In the genomic region with DNA sequence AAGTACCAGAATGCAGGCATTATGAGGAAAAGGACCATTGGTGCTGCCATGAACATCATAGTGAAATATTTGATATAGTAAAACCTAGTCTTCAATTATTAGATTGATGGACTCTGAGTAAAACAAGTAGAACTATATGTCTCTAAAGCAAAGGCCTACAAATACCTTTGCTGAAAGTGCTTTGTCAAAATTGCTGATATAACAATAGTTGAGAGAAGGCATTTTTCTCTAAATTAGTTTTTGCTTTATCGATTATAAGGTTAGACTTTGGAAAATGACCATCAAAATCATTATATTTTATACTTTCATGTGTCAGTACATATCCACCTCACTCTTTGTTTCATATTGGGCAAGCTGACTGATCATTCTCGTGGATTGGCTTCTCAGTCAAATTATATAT, we compare ENCODE assay signal across 21 cellular contexts.
DNase-seq lines count a peak whose midpoint lies in the region; ATAC-seq, FAIRE-seq and TF ChIP-seq lines count a peak whose summit lies in the region.
"Had no signal": no experiment of that assay in that cellular context is flagged by ENCODE, and none has a peak within 500 bp of the region (broad histone marks: within the 10 kb centered on the region; RNA-seq: fewer than 3 reads in every experiment).

No MANE protein-coding gene starts in this region.

- H2BK5ac ChIP-seq in IMR-90 (ENCODE audit: low read depth, low read length, poor library complexity, severe bottlenecking): no peak overlapping the region

- H3K4me1 ChIP-seq in A549 (no peaks in the 10 kb centered on the region), IMR-90 (ENCODE audit: control insufficient read depth, insufficient read depth, low read length) (no peaks in the 10 kb centered on the region)
- H3K4me1 ChIP-seq: BLaER1 treated with 17β-estradiol and CSF1 and Interleukin-3, amounts not matched to agents 10 nM and 100 nM; Caco-2 had no signal

- no peaks in the 10 kb centered on the region for H3K9me2 ChIP-seq in neural cell (ENCODE audit: insufficient read depth, low read length)

- no peak overlapping the region for H2BK20ac ChIP-seq in IMR-90 (ENCODE audit: low read depth, low read length)

- POLR2A ChIA-PET in A549 (lab: Yijun Ruan, JAX) (no interaction called here), IMR-90 (lab: Charles Lee; ENCODE audit: unreplicated experiment) (no interaction called here)

- H3K4me3 Mint-ChIP-seq in stimulated activated memory B cell treated with anti-CD40 and anti-IgM and Interleukin-4, amounts not matched to agents 10 μg/mL and 1 μg/mL and 100 μg/mL, for 72 hours: no peak overlapping the region
- H3K4me3 Mint-ChIP-seq: B cell; CD4-positive, alpha-beta T cell; CD8-positive, alpha-beta T cell had no signal

- H3K79me2 ChIP-seq in neural cell (replicated peaks; ENCODE audit: insufficient read depth, low read length): no peaks in the 10 kb centered on the region

- H2BK120ac ChIP-seq in IMR-90 (ENCODE audit: low read depth, low read length): no peak overlapping the region

- DNase-seq in A549 (ENCODE audit: low read depth in 1 of 2, low spot score in 1 of 2) (no peak), IMR-90 (no peak), mucosa of gallbladder (ENCODE audit: low spot score) (no peak)
- DNase-seq: 8988T; AML-193; Caco-2; Calu3; CD4-positive, alpha-beta T cell; CD8-positive, alpha-beta T cell; DMS79 treated with DMSO at 0.1 percent for 48 hours; GF-D8 had no signal

- no peaks in the 10 kb centered on the region for H3K27me3 Mint-ChIP-seq in stimulated activated memory B cell treated with anti-CD40 and anti-IgM and Interleukin-4, amounts not matched to agents 10 μg/mL and 1 μg/mL and 100 μg/mL, for 72 hours
- H3K27me3 Mint-ChIP-seq: B cell; CD4-positive, alpha-beta T cell had no signal

- H3K4me2 ChIP-seq in A549 (no peak overlapping the region), IMR-90 (ENCODE audit: low read depth, low read length) (no peak overlapping the region), neural cell (ENCODE audit: low read length) (no peak overlapping the region)
- H3K4me2 ChIP-seq: BLaER1 treated with 17β-estradiol and CSF1 and Interleukin-3, amounts not matched to agents 10 nM and 100 nM had no signal

- TF ChIP-seq POLR2A in A549 (IDR thresholded peaks at IDR 0.05; ENCODE audit: low read length): no peak
- no peak for TF ChIP-seq POLR2A in IMR-90 (IDR thresholded peaks at IDR 0.05; ENCODE audit: low read depth, low read length)

- no peaks in the 10 kb centered on the region for H3K36me3 Mint-ChIP-seq in stimulated activated memory B cell treated with anti-CD40 and anti-IgM and Interleukin-4, amounts not matched to agents 10 μg/mL and 1 μg/mL and 100 μg/mL, for 72 hours
- H3K36me3 Mint-ChIP-seq: CD8-positive, alpha-beta T cell had no signal

- TF ChIP-seq CTCF in A549 (IDR thresholded peaks at IDR 0.05): no peak
- TF ChIP-seq CTCF in IMR-90 (conservative IDR thresholded peaks at IDR 0.05; ENCODE audit: low read depth, low read length): no peak
- TF ChIP-seq CTCF in neural cell (IDR thresholded peaks at IDR 0.05; ENCODE audit: poor library complexity, severe bottlenecking): no peak

- CTCF ChIA-PET in A549 (lab: Yijun Ruan, JAX) (no interaction called here), IMR-90 (lab: Yijun Ruan, JAX) (no interaction called here)

- no peak overlapping the region for H2AFZ ChIP-seq in IMR-90 (replicated peaks; ENCODE audit: low read length, poor library complexity)
- H2AFZ ChIP-seq in neural cell (ENCODE audit: low read depth, low read length): no peak overlapping the region

- no peak overlapping the region for H3K27ac Mint-ChIP-seq in stimulated activated memory B cell treated with anti-CD40 and anti-IgM and Interleukin-4, amounts not matched to agents 10 μg/mL and 1 μg/mL and 100 μg/mL, for 72 hours
- H3K27ac Mint-ChIP-seq: B cell; CD4-positive, alpha-beta T cell; CD8-positive, alpha-beta T cell had no signal

- no peaks in the 10 kb centered on the region for H3F3A ChIP-seq in neural cell (ENCODE audit: insufficient read depth, low read length, poor library complexity, severe bottlenecking)

- no TSS peak for BruUV-seq in IMR-90 (replicated peaks; lab: Mats Ljungman, UMichigan)

- TF ChIP-seq EP300 in A549 (IDR thresholded peaks at IDR 0.05) (no peak), neural cell (conservative IDR thresholded peaks at IDR 0.05; ENCODE audit: poor library complexity, severe bottlenecking) (no peak)

- no peak for FAIRE-seq in A549 (lab: Jason Lieb, UNC)
- FAIRE-seq: A204.1, D721Med, G401.6, GM12891, GM19239 had no signal

- H3K27me3 ChIP-seq in IMR-90 (ENCODE audit: control insufficient read depth, insufficient read depth, low read length) (no peaks in the 10 kb centered on the region), neural cell (ENCODE audit: insufficient read depth, low read depth, low read length) (no peaks in the 10 kb centered on the region)
- H3K27me3 ChIP-seq: BLaER1 treated with 17β-estradiol and CSF1 and Interleukin-3, amounts not matched to agents 10 nM and 100 nM had no signal

- H3K4me1 Mint-ChIP-seq in stimulated activated memory B cell treated with anti-CD40 and anti-IgM and Interleukin-4, amounts not matched to agents 10 μg/mL and 1 μg/mL and 100 μg/mL, for 72 hours: no peaks in the 10 kb centered on the region

- intact Hi-C loops in IMR-90 (cut with micrococcal nuclease): no loop called here

- no peak overlapping the region for H3K56ac ChIP-seq in IMR-90 (ENCODE audit: extremely low read depth, insufficient read depth, low read length)

- no peak overlapping the region for H3K14ac ChIP-seq in IMR-90 (replicated peaks; ENCODE audit: low read depth, low read length)

- H3K36me3 ChIP-seq in IMR-90 (ENCODE audit: control insufficient read depth, insufficient read depth, low read length) (no peaks in the 10 kb centered on the region), neural cell (ENCODE audit: insufficient read depth, low read length) (no peaks in the 10 kb centered on the region)
- H3K36me3 ChIP-seq: BLaER1 treated with 17β-estradiol and CSF1 and Interleukin-3, amounts not matched to agents 10 nM and 100 nM had no signal

- no peak overlapping the region for H2BK15ac ChIP-seq in IMR-90 (ENCODE audit: low read depth, low read length)

- ATAC-seq in A549: no peak
- no peak for ATAC-seq in IMR-90 (ENCODE audit: low read depth)
- ATAC-seq in stimulated activated memory B cell treated with anti-CD40 and anti-IgM and Interleukin-4, amounts not matched to agents 10 μg/mL and 1 μg/mL and 100 μg/mL, for 72 hours: no peak
- ATAC-seq: CD8-positive, alpha-beta T cell had no signal

- dilution Hi-C loops in IMR-90 (cut with HindIII; ENCODE audit: low sequenced_read_pairs, unreplicated experiment): no loop called here

- no peak overlapping the region for H3K4ac ChIP-seq in IMR-90 (ENCODE audit: low read depth, low read length)

- H3K79me1 ChIP-seq in IMR-90 (ENCODE audit: low read depth in 1 of 2, low read length in 2 of 2): no peaks in the 10 kb centered on the region

- in situ Hi-C loops in IMR-90 (cut with MboI; ENCODE audit: low sequenced_read_pairs): no loop called here

- WGBS in A549 (ENCODE audit: missing lambda C conversion rate): 2% methylated on average over 2 of the region's 2 CpGs
- WGBS in IMR-90 (ENCODE audit: extremely low coverage in 2 of 2, insufficient read length in 1 of 2), 2 experiments: no CpG with 5 or more reads among the region's 2 CpGs

- no peaks in the 10 kb centered on the region for H3K9me1 ChIP-seq in IMR-90 (ENCODE audit: insufficient read depth, low read length)

- TF ChIP-seq RAD21 in A549 (conservative IDR thresholded peaks at IDR 0.05 in 1 of 2, IDR thresholded peaks at IDR 0.05 in 1 of 2) (no peak), IMR-90 (IDR thresholded peaks at IDR 0.05; ENCODE audit: low read length) (no peak), neural cell (conservative IDR thresholded peaks at IDR 0.05) (no peak)

- H3K9me3 Mint-ChIP-seq in stimulated activated memory B cell treated with anti-CD40 and anti-IgM and Interleukin-4, amounts not matched to agents 10 μg/mL and 1 μg/mL and 100 μg/mL, for 72 hours: no peaks in the 10 kb centered on the region
- H3K9me3 Mint-ChIP-seq: CD4-positive, alpha-beta T cell; CD8-positive, alpha-beta T cell had no signal

- no peak overlapping the region for H4K5ac ChIP-seq in IMR-90 (ENCODE audit: low read depth, low read length)

- H2AK9ac ChIP-seq in IMR-90 (replicated peaks; ENCODE audit: low read depth, low read length, poor library complexity): no peak overlapping the region

- H3K27ac ChIP-seq in A549 (no peak overlapping the region), IMR-90 (ENCODE audit: insufficient read depth, low read length) (no peak overlapping the region), neural cell (ENCODE audit: low read length) (peak overlapping the region; percentile 66)
- H3K27ac ChIP-seq: BLaER1 treated with 17β-estradiol and CSF1 and Interleukin-3, amounts not matched to agents 10 nM and 100 nM; C4-2B had no signal

- no peak overlapping the region for H4K91ac ChIP-seq in IMR-90 (ENCODE audit: insufficient read depth, low read depth, low read length)

- H3K9ac ChIP-seq in IMR-90 (ENCODE audit: low read depth, low read length) (no peak overlapping the region), neural cell (ENCODE audit: low read length) (no peak overlapping the region)
- H3K9ac ChIP-seq: BLaER1 treated with 17β-estradiol and CSF1 and Interleukin-3, amounts not matched to agents 10 nM and 100 nM had no signal

- H4K20me1 ChIP-seq in IMR-90 (ENCODE audit: insufficient read depth, low read length) (no peaks in the 10 kb centered on the region), neural cell (ENCODE audit: insufficient read depth) (no peaks in the 10 kb centered on the region)
- H4K20me1 ChIP-seq: BLaER1 treated with 17β-estradiol and CSF1 and Interleukin-3, amounts not matched to agents 10 nM and 100 nM had no signal

- H3K4me3 ChIP-seq in A549 (no peak overlapping the region), IMR-90 (ENCODE audit: insufficient read depth, low read depth, low read length) (no peak overlapping the region), neural cell (ENCODE audit: low read length) (no peak overlapping the region)
- H3K4me3 ChIP-seq: BLaER1 treated with 17β-estradiol and CSF1 and Interleukin-3, amounts not matched to agents 10 nM and 100 nM had no signal

- H3K9me3 ChIP-seq in A549 (no peaks in the 10 kb centered on the region), IMR-90 (ENCODE audit: control insufficient read depth, insufficient read depth, low read length) (peaks cover 2% of the 10 kb centered on the region; the same call in 1 of the 2 replicates), neural cell (ENCODE audit: low read length) (no peaks in the 10 kb centered on the region)
- H3K9me3 ChIP-seq: BLaER1 treated with 17β-estradiol and CSF1 and Interleukin-3, amounts not matched to agents 10 nM and 100 nM; Caco-2 had no signal

- H2AK5ac ChIP-seq in IMR-90 (ENCODE audit: low read depth, low read length): no peak overlapping the region

- no peak overlapping the region for H3K23ac ChIP-seq in IMR-90 (ENCODE audit: low read depth, low read length)

- H3K18ac ChIP-seq in IMR-90 (ENCODE audit: low read depth, low read length): no peak overlapping the region

- H4K8ac ChIP-seq in IMR-90 (ENCODE audit: low read depth in 2 of 2, low read length in 2 of 2): no peak overlapping the region

TF ChIP-seq in A549, 52 proteins besides CTCF, POLR2A, EP300 and RAD21 (continues in another document):
- peak; percentile 16 for TF ChIP-seq MAFK (IDR thresholded peaks at IDR 0.05; ENCODE audit: partially characterized antibody)

TF ChIP-seq in neural cell, 6 proteins besides CTCF, POLR2A, EP300 and RAD21 (continues in another document):
- no peak for TF ChIP-seq MXI1 (conservative IDR thresholded peaks at IDR 0.05; ENCODE audit: poor library complexity, severe bottlenecking)
